ENCODE assay signal across 18 cellular contexts in the genomic region with DNA sequence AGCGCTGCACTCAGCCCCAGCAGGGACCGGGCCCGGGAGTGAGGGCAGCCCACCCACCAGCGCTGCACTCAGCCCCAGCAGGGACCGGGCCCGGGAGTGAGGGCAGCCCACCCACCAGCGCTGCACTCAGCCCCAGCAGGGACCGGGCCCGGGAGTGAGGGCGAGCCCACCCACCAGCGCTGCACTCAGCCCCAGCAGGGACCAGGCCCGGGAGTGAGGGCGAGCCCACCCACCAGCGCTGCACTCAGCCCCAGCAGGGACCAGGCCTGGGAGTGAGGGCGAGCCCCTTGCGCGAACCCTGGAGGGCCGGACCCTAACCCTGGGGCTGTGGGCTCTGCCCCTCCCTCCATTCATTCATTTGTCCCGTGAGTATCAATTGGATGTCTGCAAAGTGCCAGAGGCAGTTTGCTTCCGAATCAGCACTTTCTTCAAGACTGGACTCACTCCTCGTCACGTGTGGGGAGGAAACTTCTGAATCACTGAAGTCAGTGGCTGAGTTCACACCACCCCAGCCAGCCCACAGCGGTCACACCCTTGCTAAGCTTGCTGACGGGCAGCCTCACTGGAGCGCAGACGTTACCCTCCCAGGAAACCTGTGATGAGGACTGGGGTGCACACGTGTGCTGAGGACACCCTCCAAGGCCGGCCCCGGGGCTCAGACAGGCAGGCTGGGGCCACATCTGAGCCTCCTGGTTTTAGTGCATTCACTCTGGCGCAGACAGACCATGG. TPM values are rescaled to one million over a fixed set of nuclear protein-coding genes. Genes with fewer than 3 reads are reported as not detected.
DNase-seq lines count a peak whose midpoint lies in the region; FAIRE-seq and TF ChIP-seq lines count a peak whose summit lies in the region.
"Not testable (repeated sequence)": the region's sequence is repeated elsewhere in the genome, so short reads cannot be mapped to it uniquely, and the experiment has no call there.
"Had no signal": no experiment of that assay in that cellular context is flagged by ENCODE, and none has a peak within 500 bp of the region (broad histone marks: within the 10 kb centered on the region; RNA-seq: fewer than 3 reads in every experiment).

No MANE protein-coding gene starts in this region.

- H3K36me3 Mint-ChIP-seq in astrocyte (ENCODE audit: low read depth, unreplicated experiment), result peaks cover 11% of the 10 kb centered on the region

- not testable (repeated sequence) for H3K4me3 Mint-ChIP-seq in astrocyte (ENCODE audit: unreplicated experiment)

- not testable (repeated sequence) for H3K79me1 ChIP-seq in mesenchymal stem cell (replicated peaks; ENCODE audit: low read length, poor library complexity, severe bottlenecking)

- H3K18ac ChIP-seq in mesenchymal stem cell (ENCODE audit: low read depth in 1 of 2, low read length in 2 of 2), result not testable (repeated sequence)

- not testable (repeated sequence) for FAIRE-seq in astrocyte (lab: Jason Lieb, UNC)

- H3K79me2 ChIP-seq in astrocyte (ENCODE audit: insufficient read depth, low read length), result not testable (repeated sequence)

- H4K8ac ChIP-seq in mesenchymal stem cell (ENCODE audit: low read length), result not testable (repeated sequence)

- not testable (repeated sequence) for H2BK5ac ChIP-seq in mesenchymal stem cell (ENCODE audit: low read depth, low read length, poor library complexity, severe bottlenecking)

- H3K27ac ChIP-seq in astrocyte (ENCODE audit: low read depth, low read length) (peak overlapping the region; percentile 87), mesenchymal stem cell (ENCODE audit: low read length, poor library complexity, severe bottlenecking) (peak overlapping the region; percentile 7)

- not testable (repeated sequence) for H3K27me3 Mint-ChIP-seq in astrocyte (ENCODE audit: low read depth, unreplicated experiment)

- peaks cover 28% of the 10 kb centered on the region for H3K4me1 ChIP-seq in astrocyte (ENCODE audit: insufficient read depth, low read length)
- H3K4me1 ChIP-seq in mesenchymal stem cell (ENCODE audit: control insufficient read depth, insufficient read depth, low read depth, low read length), result peaks cover 50% of the 10 kb centered on the region

- H3K14ac ChIP-seq in mesenchymal stem cell (ENCODE audit: low read length in 2 of 2), result peak overlapping the region in 1 of 2 experiments; percentile 45

- H3K4ac ChIP-seq in mesenchymal stem cell (ENCODE audit: low read depth in 1 of 2, low read length in 2 of 2), result not testable (repeated sequence)

- H2BK15ac ChIP-seq in mesenchymal stem cell (ENCODE audit: low read depth, poor library complexity, severe bottlenecking), result not testable (repeated sequence)

- peak overlapping the region; percentile 40 for H3K4me3 ChIP-seq in astrocyte (ENCODE audit: insufficient read depth, low read depth, low read length)
- not testable (repeated sequence) for H3K4me3 ChIP-seq in fibroblast of villous mesenchyme (ENCODE audit: low read depth, low read length); mesenchymal stem cell (ENCODE audit: insufficient read depth in 1 of 2, low read depth in 1 of 2, low read length in 2 of 2)

- peaks cover 26% of the 10 kb centered on the region for H4K20me1 ChIP-seq in astrocyte (ENCODE audit: insufficient read depth, low read length)

- H3K9me3 Mint-ChIP-seq in astrocyte (ENCODE audit: unreplicated experiment), result not testable (repeated sequence)

- H2BK120ac ChIP-seq in mesenchymal stem cell (ENCODE audit: low read depth, low read length), result not testable (repeated sequence)

- peak; percentile 74 for DNase-seq in A172 (ENCODE audit: low spot score)
- DNase-seq in ELR (ENCODE audit: low read depth), result peak; percentile 32
- DNase-seq in M059J (ENCODE audit: low read depth), result peak; percentile 11
- peak; percentile 86 for DNase-seq in astrocyte (ENCODE audit: low read depth)
- peak; percentile 62 for DNase-seq in epidermal melanocyte (ENCODE audit: insufficient read length, low spot score)
- peak; percentile 66 for DNase-seq in fibroblast of villous mesenchyme (ENCODE audit: low read depth)
- peak; percentile 50 for DNase-seq in mesenchymal stem cell
- DNase-seq in renal cortical epithelial cell (ENCODE audit: low read depth), result peak; percentile 36

- H3K9ac ChIP-seq in astrocyte (ENCODE audit: low read length), result peak overlapping the region; percentile 58
- H3K9ac ChIP-seq in mesenchymal stem cell (ENCODE audit: low read length), result not testable (repeated sequence)

- H4K91ac ChIP-seq in mesenchymal stem cell (ENCODE audit: low read length), result not testable (repeated sequence)

- peak overlapping the region; percentile 66 for H3K27ac Mint-ChIP-seq in astrocyte (ENCODE audit: unreplicated experiment)

- H3K4me2 ChIP-seq in astrocyte (ENCODE audit: low read length), result peak overlapping the region; percentile 84
- peak overlapping the region; percentile 36 for H3K4me2 ChIP-seq in mesenchymal stem cell (ENCODE audit: low read length, poor library complexity, severe bottlenecking)

- H2AK5ac ChIP-seq in mesenchymal stem cell (ENCODE audit: low read length, severe bottlenecking), result not testable (repeated sequence)

- not testable (repeated sequence) for H3K23ac ChIP-seq in mesenchymal stem cell (ENCODE audit: low read length in 2 of 2)

- not testable (repeated sequence) for H3K9me3 ChIP-seq in astrocyte (ENCODE audit: insufficient read depth, low read depth, low read length); mesenchymal stem cell (ENCODE audit: control insufficient read depth, low read length)

- not testable (repeated sequence) for H3K36me3 ChIP-seq in astrocyte (ENCODE audit: insufficient read depth, low read length)
- H3K36me3 ChIP-seq in mesenchymal stem cell (ENCODE audit: control insufficient read depth in 1 of 2, insufficient read depth in 2 of 2, low read depth in 1 of 2, low read length in 2 of 2), result peaks cover 0 to 20% of the 10 kb centered on the region in 2 experiments

- H2AFZ ChIP-seq in astrocyte (ENCODE audit: low read depth, low read length), result peak overlapping the region; percentile 16
- H2AFZ ChIP-seq in mesenchymal stem cell (ENCODE audit: low read depth, low read length), result not testable (repeated sequence)

- not testable (repeated sequence) for TF ChIP-seq CTCF in astrocyte (IDR thresholded peaks at IDR 0.05; ENCODE audit: insufficient read depth, low read depth, low read length); fibroblast of villous mesenchyme (IDR thresholded peaks at IDR 0.05; ENCODE audit: insufficient read depth, low read depth, low read length)

- peaks cover 18% of the 10 kb centered on the region for H3K4me1 Mint-ChIP-seq in astrocyte (ENCODE audit: low read depth, unreplicated experiment)

- not testable (repeated sequence) for H3K27me3 ChIP-seq in astrocyte (ENCODE audit: insufficient read depth, low read length); mesenchymal stem cell (ENCODE audit: control insufficient read depth in 1 of 2, insufficient read depth in 1 of 2, low read length in 2 of 2)

- WGBS in mesenchymal stem cell, result 77% methylated on average over 24 of the region's 30 CpGs

- H2BK12ac ChIP-seq in mesenchymal stem cell (ENCODE audit: low read length in 2 of 2), result not testable (repeated sequence)

RNA-seq across cellular contexts. Expression of a gene that starts 42.6 kb away (rescaled TPM):
- total RNA-seq in A172 (2014; rRNA removed; shearing (Covaris generic)), result not detected in 2 replicates
- total RNA-seq in M059J (2014; rRNA removed; shearing (Covaris generic)), result not detected in 2 replicates
- not detected in 2 replicates for total RNA-seq in astrocyte
- total RNA-seq in fibroblast of villous mesenchyme, result not detected in 2 replicates
- polyA plus RNA-seq in mesenchymal stem cell (2013, experiment 1 of 2), result not detected
- not detected for polyA plus RNA-seq in mesenchymal stem cell (2013, experiment 2 of 2)
- 0.35 TPM in 1 of 2 replicates, not detected in the other for total RNA-seq in renal cortical epithelial cell
- total RNA-seq: activated CD4-positive, alpha-beta memory T cell treated with anti-CD3 and anti-CD28 coated beads for 36 hours; activated naive CD4-positive, alpha-beta T cell treated with anti-CD3 and anti-CD28 coated beads for 36 hours; activated T-helper 1 cell treated with anti-CD3 and anti-CD28 coated beads, Interleukin-12 subunit alpha, Interleukin-12 subunit beta, Interleukin-2, Interleukin-4 antibody, amounts not matched to agents 30 ng/mL and 10 ng/mL and 1 ng/mL, durations not matched to agents 14 hours and 24 hours and 36 hours; dermis microvascular lymphatic vessel endothelial cell; liver; mononuclear cell; NCI-H460; posterior vena cava; skeletal muscle tissue; T-helper 1 cell treated with Interleukin-12 subunit alpha and Interleukin-12 subunit beta and Interleukin-4 antibody, amounts not matched to agents 30 ng/mL and 1 ng/mL, for 36 hours had no signal

Comparison
In these comparisons a context has a peak if more than half of its experiments do, and no peak if none do; other contexts are left out.
1. DNase-seq: peak in every context shown above with its lines; median percentile 86 in astrocyte; 74 in A172; 66 in fibroblast of villous mesenchyme; 62 in epidermal melanocyte; 50 in mesenchymal stem cell; 36 in renal cortical epithelial cell; 32 in ELR; 11 in M059J.